In the genomic region with DNA sequence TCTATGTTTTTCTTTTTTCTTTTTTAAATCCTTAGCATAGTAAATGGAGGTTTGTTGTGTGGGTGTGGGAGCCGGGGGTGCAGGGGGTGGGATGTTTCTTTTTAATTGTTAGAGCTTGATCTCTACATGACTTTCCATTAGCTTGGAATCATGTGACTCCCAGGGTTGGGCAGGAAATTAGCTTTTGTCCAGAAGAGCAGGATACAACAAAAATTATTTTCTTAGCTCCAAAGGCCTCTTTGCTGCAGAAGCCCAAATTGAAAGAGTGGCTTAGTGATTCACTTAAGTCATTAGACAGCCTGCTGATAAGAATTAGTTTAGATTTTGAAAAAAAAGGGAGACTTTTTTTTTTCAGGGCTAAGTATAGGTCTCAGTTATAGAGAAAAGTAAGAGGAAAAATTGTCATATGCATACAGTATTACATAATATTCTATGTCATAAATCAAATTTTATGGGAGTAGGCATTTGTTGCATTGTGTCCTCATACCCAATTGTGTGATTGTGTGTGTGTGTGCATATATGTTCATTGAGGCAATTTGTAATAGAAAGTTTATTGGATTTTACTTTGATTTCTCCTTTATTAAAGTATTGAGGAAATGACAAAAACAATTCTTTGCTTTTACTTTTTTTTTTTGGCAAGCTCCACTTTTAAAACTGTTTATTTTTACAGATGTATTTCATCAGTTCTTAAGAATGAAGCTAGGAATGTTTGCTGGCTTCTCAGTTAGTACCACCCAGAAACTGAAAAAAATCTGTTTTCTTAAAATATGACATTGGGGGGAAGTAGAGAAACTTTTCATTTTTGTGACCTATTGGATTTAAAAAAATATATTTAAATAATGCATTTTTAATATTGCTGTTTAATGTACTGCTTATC, we compare ENCODE assay signal across 15 cellular contexts. TPM values are rescaled to one million over a fixed set of nuclear protein-coding genes. Genes with fewer than 3 reads are reported as not detected.
DNase-seq lines count a peak whose midpoint lies in the region; ATAC-seq and TF ChIP-seq lines count a peak whose summit lies in the region.
"Had no signal": no experiment of that assay in that cellular context is flagged by ENCODE, and none has a peak within 500 bp of the region (broad histone marks: within the 10 kb centered on the region; RNA-seq: fewer than 3 reads in every experiment).

No MANE protein-coding gene starts in this region.

- peak; percentile 74 for DNase-seq in AG10803 (ENCODE audit: low read depth)
- peak; percentile 20 for DNase-seq in SK-N-MC (ENCODE audit: low read depth, low spot score)
- DNase-seq in foreskin fibroblast = peak; percentile 16 to 58
- no peak for DNase-seq in osteocyte (ENCODE audit: extremely low spot score, unreplicated experiment)
- DNase-seq in AML-193 (lab: John Stamatoyannopoulos, UW) = no peak
- DNase-seq in HuH-7.5 (ENCODE audit: low spot score) = no peak
- no peak for DNase-seq in DMS79 (lab: John Stamatoyannopoulos, UW)
- DNase-seq: activated CD4-positive, alpha-beta memory T cell treated with anti-CD3 and anti-CD28 coated beads for 36 hours; activated naive CD8-positive, alpha-beta T cell treated with anti-CD3 and anti-CD28 coated beads for 36 hours; CD4-positive, alpha-beta memory T cell; NCI-H446 treated with DMSO at 0.1 percent for 48 hours; stimulated activated naive CD4-positive, alpha-beta T cell had no signal

- H3K9me3 Mint-ChIP-seq in osteocyte (ENCODE audit: unreplicated experiment) = no peaks in the 10 kb centered on the region

- no peaks in the 10 kb centered on the region for H3K36me3 Mint-ChIP-seq in osteocyte (ENCODE audit: unreplicated experiment)
- H3K36me3 Mint-ChIP-seq: activated naive CD8-positive, alpha-beta T cell treated with anti-CD3 and anti-CD28 coated beads for 36 hours had no signal

- no peaks in the 10 kb centered on the region for H3K9me3 ChIP-seq in SK-N-MC (ENCODE audit: low read depth, low read length)

- peak overlapping the region; percentile 46 for H3K9ac ChIP-seq in SK-N-MC (ENCODE audit: insufficient read length)

- no peaks in the 10 kb centered on the region for H3K27me3 Mint-ChIP-seq in osteocyte (ENCODE audit: unreplicated experiment)
- H3K27me3 Mint-ChIP-seq: activated CD4-positive, alpha-beta memory T cell treated with anti-CD3 and anti-CD28 coated beads for 36 hours; activated naive CD8-positive, alpha-beta T cell treated with anti-CD3 and anti-CD28 coated beads for 36 hours; CD4-positive, alpha-beta memory T cell had no signal

- no peak for ATAC-seq in HG03457 (IDR thresholded peaks at IDR 0.05; ENCODE audit: unreplicated experiment)
- ATAC-seq: esophagus mucosa had no signal

- TF ChIP-seq CTCF in AG10803 (conservative IDR thresholded peaks at IDR 0.05; ENCODE audit: low read length) (no peak), foreskin fibroblast (IDR thresholded peaks at IDR 0.05; ENCODE audit: low read depth, low read length) (no peak), osteocyte (IDR thresholded peaks at IDR 0.05) (no peak)

- H3K27ac ChIP-seq in SK-N-MC = peak overlapping the region; percentile 91

- H3K4me3 ChIP-seq in AG10803 (ENCODE audit: low read length) (no peak overlapping the region), SK-N-MC (peak overlapping the region; percentile 57), foreskin fibroblast (ENCODE audit: low read depth in 1 of 2, low read length in 2 of 2) (no peak overlapping the region)

- H3K27ac Mint-ChIP-seq in osteocyte (ENCODE audit: unreplicated experiment) = peak overlapping the region; percentile 83
- H3K27ac Mint-ChIP-seq: activated CD4-positive, alpha-beta memory T cell treated with anti-CD3 and anti-CD28 coated beads for 36 hours; activated naive CD8-positive, alpha-beta T cell treated with anti-CD3 and anti-CD28 coated beads for 36 hours had no signal

- H3K36me3 ChIP-seq in SK-N-MC (ENCODE audit: insufficient read depth, low read length) = no peaks in the 10 kb centered on the region

- no peak overlapping the region for H3K4me3 Mint-ChIP-seq in osteocyte (ENCODE audit: unreplicated experiment)
- H3K4me3 Mint-ChIP-seq: activated CD4-positive, alpha-beta memory T cell treated with anti-CD3 and anti-CD28 coated beads for 36 hours; activated naive CD8-positive, alpha-beta T cell treated with anti-CD3 and anti-CD28 coated beads for 36 hours; CD4-positive, alpha-beta memory T cell had no signal

- H3K4me1 Mint-ChIP-seq in osteocyte (ENCODE audit: unreplicated experiment) = peaks cover 63% of the 10 kb centered on the region

RNA-seq across cellular contexts. Expression of a gene that starts 47.4 kb away (rescaled TPM):
- total RNA-seq in osteocyte = not detected in 2 replicates
- total RNA-seq: activated CD4-positive, alpha-beta memory T cell treated with anti-CD3 and anti-CD28 coated beads for 36 hours; activated naive CD8-positive, alpha-beta T cell treated with anti-CD3 and anti-CD28 coated beads for 36 hours; CD4-positive, alpha-beta memory T cell; esophagus mucosa; mesenteric fat pad had no signal

Comparison
In these comparisons a context has a peak if more than half of its experiments do, and no peak if none do; other contexts are left out.
1. DNase-seq: peak in AG10803 (single experiment), SK-N-MC (single experiment) and foreskin fibroblast (2 of 2); none in osteocyte (single experiment), AML-193 (0 of 2), HuH-7.5 (single experiment) and DMS79 (single experiment).